ENCODE assay signal across 8 cellular contexts in genomic region chr19:38402967-38403674, GRCh38. TPM values are rescaled to one million over a fixed set of nuclear protein-coding genes. Genes with fewer than 3 reads are reported as not detected.
DNase-seq lines count a peak whose midpoint lies in the region; ATAC-seq and TF ChIP-seq lines count a peak whose summit lies in the region.

TSS of gene FAM98C (plus strand) at chr19:38403093. CDS start at chr19:38403154, 61 bp downstream.

- peak within 1 kb of the TSS; percentile 36 for H3K4me3 ChIP-seq in NB4 (ENCODE audit: low read depth, low read length)
- peak within 1 kb of the TSS; percentile 86 for H3K4me3 ChIP-seq in SK-N-MC
- H3K4me3 ChIP-seq in osteoblast (ENCODE audit: insufficient read depth, low read length), result peak within 1 kb of the TSS; percentile 94
- H3K4me3 ChIP-seq in thoracic aorta, result peak within 1 kb of the TSS; percentile 89

- peak within 1 kb of the TSS; percentile 85 for H2AFZ ChIP-seq in osteoblast (ENCODE audit: low read length)

- H3K4me1 ChIP-seq in osteoblast (ENCODE audit: insufficient read depth, low read length) (peaks cover 4% of the 10 kb centered on the region), thoracic aorta (ENCODE audit: control insufficient read depth in 1 of 2, low read depth in 2 of 2) (peaks cover 0 to 11% of the 10 kb centered on the region in 2 donors)

- H4K20me1 ChIP-seq in osteoblast (ENCODE audit: insufficient read depth, low read length), result no peaks in the 10 kb centered on the region

- no peaks in the 10 kb centered on the region for H3K27me3 ChIP-seq in osteoblast (ENCODE audit: insufficient read depth, low read length)
- peaks cover 3% of the 10 kb centered on the region for H3K27me3 ChIP-seq in thoracic aorta (replicated peaks; ENCODE audit: insufficient read depth)

- peak; percentile 85 for ATAC-seq in HG02571 (IDR thresholded peaks at IDR 0.05; ENCODE audit: unreplicated experiment)
- peak; percentile 96 for ATAC-seq in thoracic aorta (ENCODE audit: insufficient number of reproducible peaks, low FRiP score, low read depth)

- H3K4me2 ChIP-seq in osteoblast (ENCODE audit: insufficient read depth, low read length), result peak within 1 kb of the TSS; percentile 91

- peak; percentile 100 for DNase-seq in GM10248 (ENCODE audit: extremely low spot score)
- DNase-seq in NB4 (ENCODE audit: low read depth), result peak; percentile 95
- peak; percentile 87 for DNase-seq in SK-N-MC (ENCODE audit: low read depth, low spot score)
- DNase-seq in activated naive CD4-positive, alpha-beta T cell treated with anti-CD3 and anti-CD28 coated beads, Interleukin-2, amount 50 U/mL, for 16 hours, result peak; percentile 97
- DNase-seq in glomerular endothelial cell (ENCODE audit: extremely low read depth, low read depth, low spot score), result peak; percentile 37
- DNase-seq in osteoblast (ENCODE audit: insufficient read length, low spot score, missing footprints), result peak; percentile 100
- DNase-seq in thoracic aorta (ENCODE audit: low spot score), result peak; percentile 73

- no peaks in the 10 kb centered on the region for H3K79me2 ChIP-seq in osteoblast (ENCODE audit: insufficient read depth, low read length)

- TF ChIP-seq POLR2A in NB4 (IDR thresholded peaks at IDR 0.05; ENCODE audit: extremely low read depth, insufficient read length), result no peak

- POLR2A ChIA-PET in GM10248 (lab: Yijun Ruan, JAX), result interaction anchor here (0.6 to 1.9 kb wide), 12 partner anchors 13 to 1037 kb away, joined by 3 to 11 read pairs (median 4); partner anchors contain the start of genes GGN and PSMD8

- H3K9me3 ChIP-seq in SK-N-MC (ENCODE audit: low read depth, low read length) (no peaks in the 10 kb centered on the region), osteoblast (ENCODE audit: low read depth, low read length) (no peaks in the 10 kb centered on the region), thoracic aorta (no peaks in the 10 kb centered on the region)

- H3K36me3 ChIP-seq in SK-N-MC (ENCODE audit: insufficient read depth, low read length), result no peaks in the 10 kb centered on the region
- H3K36me3 ChIP-seq in osteoblast (ENCODE audit: insufficient read depth, low read length), result peaks cover 14% of the 10 kb centered on the region
- H3K36me3 ChIP-seq in thoracic aorta, result no peaks in the 10 kb centered on the region

- CTCF ChIA-PET in GM10248 (lab: Yijun Ruan, JAX), result interaction anchor here (0.6 to 3.7 kb wide), 84 partner anchors 9 to 573 kb away, joined by 3 to 43 read pairs (median 4); partner anchors contain the start of genes EIF3K, FBXO17, GGN and MRPS12

- H3K9ac ChIP-seq in SK-N-MC (ENCODE audit: insufficient read length), result peak within 1 kb of the TSS; percentile 72

- TF ChIP-seq CTCF in GM10248 (IDR thresholded peaks at IDR 0.05; ENCODE audit: control extremely low read depth, extremely low read depth, low read depth, missing control alignments) (peak; percentile 97), NB4 (IDR thresholded peaks at IDR 0.05; ENCODE audit: low read depth, low read length) (peak; percentile 41), osteoblast (IDR thresholded peaks at IDR 0.05; ENCODE audit: extremely low read depth, low read depth, low read length) (peak; percentile 75), thoracic aorta (IDR thresholded peaks at IDR 0.05) (peak; percentile 98)

- no peak within 1 kb of the TSS for H3K27ac ChIP-seq in SK-N-MC
- peak within 1 kb of the TSS; percentile 48 for H3K27ac ChIP-seq in osteoblast (ENCODE audit: low read depth, low read length)
- peak within 1 kb of the TSS; percentile 57 to 59 for H3K27ac ChIP-seq in thoracic aorta

RNA-seq across cellular contexts. Expression of gene FAM98C, which starts in this region (rescaled TPM):
- total RNA-seq in glomerular endothelial cell, result 13.9 and 20.3 TPM in 2 replicates
- 12.1 and 14.1 TPM in 2 replicates for total RNA-seq in osteoblast
- total RNA-seq in thoracic aorta, result 10 to 100 TPM; 20.0 to 34.0 TPM

Comparison
In these comparisons a context has a peak if more than half of its experiments do, and no peak if none do; other contexts are left out.
1. DNase-seq: peak in every context shown above with its lines; median percentile 100 in GM10248; 100 in osteoblast; 97 in activated naive CD4-positive, alpha-beta T cell treated with anti-CD3 and anti-CD28 coated beads, Interleukin-2, amount 50 U/mL, for 16 hours; 95 in NB4; 87 in SK-N-MC; 73 in thoracic aorta; 37 in glomerular endothelial cell.
2. CTCF ChIP-seq: peak in every context shown above with its lines; median percentile 98 in thoracic aorta; 97 in GM10248; 75 in osteoblast; 41 in NB4.
3. H3K4me3 ChIP-seq: peak in every context shown above with its lines; median percentile 94 in osteoblast; 89 in thoracic aorta; 86 in SK-N-MC; 36 in NB4.